In genomic region chr2:108652187-108652931, GRCh38 we compare ENCODE assay signal across 8 cellular contexts.
DNase-seq lines count a peak whose midpoint lies in the region; ATAC-seq and FAIRE-seq lines count a peak whose summit lies in the region.
"Not testable (repeated sequence)": the region's sequence is repeated elsewhere in the genome, so short reads cannot be mapped to it uniquely, and the experiment has no call there.

No MANE protein-coding gene starts in this region.

- ATAC-seq in GM21529 (IDR thresholded peaks at IDR 0.05; ENCODE audit: unreplicated experiment) (peak; percentile 95), HG03354 (IDR thresholded peaks at IDR 0.05; ENCODE audit: poor library complexity, severe bottlenecking, unreplicated experiment) (peak; percentile 97), memory B cell (ENCODE audit: low read depth) (peak; percentile 91)
- ATAC-seq in activated CD8-positive, alpha-beta memory T cell treated with anti-CD3 and anti-CD28 coated beads, Interleukin-2, amount 10 ng/mL, durations not matched to agents 7 days and 5 days: peak; percentile 98

- not testable (repeated sequence) for H3K27me3 Mint-ChIP-seq in activated CD8-positive, alpha-beta memory T cell treated with anti-CD3 and anti-CD28 coated beads, Interleukin-2, amount 10 ng/mL, durations not matched to agents 7 days and 5 days; memory B cell

- FAIRE-seq in RCC 7860 (lab: Jason Lieb, UNC): peak; percentile 81

- DNase-seq in GDM1 (lab: John Stamatoyannopoulos, UW): peak; percentile 67
- DNase-seq in RCC 7860 (ENCODE audit: low spot score): peak; percentile 89
- DNase-seq in activated CD8-positive, alpha-beta memory T cell treated with anti-CD3 and anti-CD28 coated beads, Interleukin-2, amount 10 ng/mL, durations not matched to agents 7 days and 5 days: peak; percentile 86
- DNase-seq in dermis microvascular lymphatic vessel endothelial cell (ENCODE audit: low read depth in 2 of 2): peak; percentile 93 to 95
- not testable (repeated sequence) for DNase-seq in memory B cell (ENCODE audit: low spot score in 2 of 2)
- DNase-seq in stimulated activated CD8-positive, alpha-beta memory T cell treated with anti-CD3 and anti-CD28 coated beads, Interleukin-4, amount 100 ng/mL, for 24 hours (ENCODE audit: low read depth): peak; percentile 6

- H3K27ac Mint-ChIP-seq in activated CD8-positive, alpha-beta memory T cell treated with anti-CD3 and anti-CD28 coated beads, Interleukin-2, amount 10 ng/mL, durations not matched to agents 7 days and 5 days: peak overlapping the region; percentile 94
- H3K27ac Mint-ChIP-seq in memory B cell: not testable (repeated sequence)

- peaks cover 46% of the 10 kb centered on the region for H3K4me1 Mint-ChIP-seq in activated CD8-positive, alpha-beta memory T cell treated with anti-CD3 and anti-CD28 coated beads, Interleukin-2, amount 10 ng/mL, durations not matched to agents 7 days and 5 days
- peaks cover 15% of the 10 kb centered on the region for H3K4me1 Mint-ChIP-seq in memory B cell

- not testable (repeated sequence) for H3K9me3 Mint-ChIP-seq in activated CD8-positive, alpha-beta memory T cell treated with anti-CD3 and anti-CD28 coated beads, Interleukin-2, amount 10 ng/mL, durations not matched to agents 7 days and 5 days (ENCODE audit: low read depth); memory B cell

- CTCF ChIA-PET in activated CD8-positive, alpha-beta memory T cell treated with anti-CD3 and anti-CD28 coated beads, Interleukin-2, amount 10 ng/mL, durations not matched to agents 7 days and 5 days (lab: Charles Lee): not testable (repeated sequence)

- H3K4me3 Mint-ChIP-seq in activated CD8-positive, alpha-beta memory T cell treated with anti-CD3 and anti-CD28 coated beads, Interleukin-2, amount 10 ng/mL, durations not matched to agents 7 days and 5 days: peak overlapping the region; percentile 65
- H3K4me3 Mint-ChIP-seq in memory B cell: not testable (repeated sequence)

- not testable (repeated sequence) for H3K36me3 Mint-ChIP-seq in activated CD8-positive, alpha-beta memory T cell treated with anti-CD3 and anti-CD28 coated beads, Interleukin-2, amount 10 ng/mL, durations not matched to agents 7 days and 5 days; memory B cell
